44 cellular contexts compared by ENCODE assay signal in genomic region chr22:22516992-22517391, GRCh38. TPM values are rescaled to one million over a fixed set of nuclear protein-coding genes. Genes with fewer than 3 reads are reported as not detected.
"Had no signal": no experiment of that assay in that cellular context is flagged by ENCODE, and none has a peak within 500 bp of the region (broad histone marks: within the 10 kb centered on the region; RNA-seq: fewer than 3 reads in every experiment).

No MANE protein-coding gene starts in this region.

- H3K4me3 ChIP-seq: adrenal gland, ascending aorta, body of pancreas, breast epithelium, cardiac muscle cell had no signal

- H3K27me3 ChIP-seq: adrenal gland, ascending aorta, body of pancreas, breast epithelium, cardiac muscle cell had no signal

- H3K4me1 ChIP-seq: ascending aorta, body of pancreas, breast epithelium had no signal

- H3K36me3 Mint-ChIP-seq: activated naive CD4-positive, alpha-beta T cell treated with anti-CD3 and anti-CD28 coated beads, Interleukin-2, amount 10 ng/mL, durations not matched to agents 7 days and 5 days; activated naive CD4-positive, alpha-beta T cell treated with anti-CD3 and anti-CD28 coated beads, Interleukin-2, amount 50 U/mL, for 24 hours; activated naive CD4-positive, alpha-beta T cell treated with anti-CD3 and anti-CD28 coated beads, Interleukin-2, amount 50 U/mL, for 72 hours; activated naive CD8-positive, alpha-beta T cell; activated naive CD8-positive, alpha-beta T cell treated with anti-CD3 and anti-CD28 coated beads for 36 hours; activated naive CD8-positive, alpha-beta T cell treated with anti-CD3 and anti-CD28 coated beads, Interleukin-2, amount 10 ng/mL, durations not matched to agents 7 days and 5 days; brain had no signal

- H3K9me3 ChIP-seq: adrenal gland, ascending aorta, body of pancreas, breast epithelium had no signal

- FAIRE-seq: astrocyte, bronchial epithelial cell had no signal

- H3K27ac ChIP-seq: adrenal gland, ascending aorta, body of pancreas, brain microvascular endothelial cell, breast epithelium, cardiac muscle cell had no signal

- H3K27ac Mint-ChIP-seq: activated naive CD4-positive, alpha-beta T cell treated with anti-CD3 and anti-CD28 coated beads for 36 hours; activated naive CD4-positive, alpha-beta T cell treated with anti-CD3 and anti-CD28 coated beads, Interleukin-2, amount 10 ng/mL, durations not matched to agents 7 days and 5 days; activated naive CD4-positive, alpha-beta T cell treated with anti-CD3 and anti-CD28 coated beads, Interleukin-2, amount 50 U/mL, for 24 hours; activated naive CD4-positive, alpha-beta T cell treated with anti-CD3 and anti-CD28 coated beads, Interleukin-2, amount 50 U/mL, for 72 hours; activated naive CD8-positive, alpha-beta T cell; activated naive CD8-positive, alpha-beta T cell treated with anti-CD3 and anti-CD28 coated beads for 36 hours; activated naive CD8-positive, alpha-beta T cell treated with anti-CD3 and anti-CD28 coated beads, Interleukin-2, amount 10 ng/mL, durations not matched to agents 7 days and 5 days; activated naive CD8-positive, alpha-beta T cell treated with anti-CD3 and anti-CD28 coated beads, Interleukin-2, amount 50 U/mL, for 24 hours; activated T-cell treated with anti-CD3 and anti-CD28 coated beads, Interleukin-2, amount 50 U/mL, for 24 hours; activated T-cell treated with anti-CD3 and anti-CD28 coated beads, Interleukin-2, amount 50 U/mL, for 72 hours; activated T-helper 1 cell treated with anti-CD3 and anti-CD28 coated beads, Interleukin-12 subunit alpha, Interleukin-12 subunit beta, Interleukin-2, Interleukin-4 antibody, amounts not matched to agents 30 ng/mL and 10 ng/mL and 1 ng/mL, durations not matched to agents 14 hours and 24 hours and 36 hours; activated T-helper 17 cell treated with anti-CD3 and anti-CD28 coated beads, Interleukin-2, amount 50 U/mL, for 72 hours; activated T-helper 2 cell treated with anti-CD3 and anti-CD28 coated beads, Interferon-gamma antibody, Interleukin-2, Interleukin-4, amounts not matched to agents 10 μg/mL and 5 μg/mL and 100 μg/mL, durations not matched to agents 14 hours and 24 hours and 36 hours; brain had no signal

- H3K9me3 Mint-ChIP-seq: activated naive CD4-positive, alpha-beta T cell treated with anti-CD3 and anti-CD28 coated beads for 36 hours; activated naive CD4-positive, alpha-beta T cell treated with anti-CD3 and anti-CD28 coated beads, Interleukin-2, amount 10 ng/mL, durations not matched to agents 7 days and 5 days; activated naive CD4-positive, alpha-beta T cell treated with anti-CD3 and anti-CD28 coated beads, Interleukin-2, amount 50 U/mL, for 24 hours; activated naive CD4-positive, alpha-beta T cell treated with anti-CD3 and anti-CD28 coated beads, Interleukin-2, amount 50 U/mL, for 72 hours; activated naive CD8-positive, alpha-beta T cell treated with anti-CD3 and anti-CD28 coated beads for 36 hours; activated naive CD8-positive, alpha-beta T cell treated with anti-CD3 and anti-CD28 coated beads, Interleukin-2, amount 10 ng/mL, durations not matched to agents 7 days and 5 days; activated naive CD8-positive, alpha-beta T cell treated with anti-CD3 and anti-CD28 coated beads, Interleukin-2, amount 50 U/mL, for 24 hours; activated T-cell treated with anti-CD3 and anti-CD28 coated beads, Interleukin-2, amount 50 U/mL, for 24 hours; activated T-cell treated with anti-CD3 and anti-CD28 coated beads, Interleukin-2, amount 50 U/mL, for 4 hours; activated T-cell treated with anti-CD3 and anti-CD28 coated beads, Interleukin-2, amount 50 U/mL, for 72 hours; activated T-helper 1 cell treated with anti-CD3 and anti-CD28 coated beads, Interleukin-12 subunit alpha, Interleukin-12 subunit beta, Interleukin-2, Interleukin-4 antibody, amounts not matched to agents 30 ng/mL and 10 ng/mL and 1 ng/mL, durations not matched to agents 14 hours and 24 hours and 36 hours; activated T-helper 17 cell treated with anti-CD3 and anti-CD28 coated beads, Interleukin-2, amount 50 U/mL, for 72 hours; activated T-helper 2 cell treated with anti-CD3 and anti-CD28 coated beads, Interferon-gamma antibody, Interleukin-2, Interleukin-4, amounts not matched to agents 10 μg/mL and 5 μg/mL and 100 μg/mL, durations not matched to agents 14 hours and 24 hours and 36 hours; central memory CD8-positive, alpha-beta T cell had no signal

- H3K4me1 Mint-ChIP-seq: activated naive CD4-positive, alpha-beta T cell treated with anti-CD3 and anti-CD28 coated beads, Interleukin-2, amount 10 ng/mL, durations not matched to agents 7 days and 5 days; activated naive CD4-positive, alpha-beta T cell treated with anti-CD3 and anti-CD28 coated beads, Interleukin-2, amount 50 U/mL, for 24 hours; activated naive CD8-positive, alpha-beta T cell treated with anti-CD3 and anti-CD28 coated beads for 36 hours; activated naive CD8-positive, alpha-beta T cell treated with anti-CD3 and anti-CD28 coated beads, Interleukin-2, amount 10 ng/mL, durations not matched to agents 7 days and 5 days; activated naive CD8-positive, alpha-beta T cell treated with anti-CD3 and anti-CD28 coated beads, Interleukin-2, amount 50 U/mL, for 24 hours; activated T-helper 17 cell treated with anti-CD3 and anti-CD28 coated beads, Interleukin-2, amount 50 U/mL, for 72 hours; central memory CD8-positive, alpha-beta T cell had no signal

- DNase-seq: activated effector memory CD4-positive, alpha-beta T cell treated with anti-CD3 and anti-CD28 coated beads, Interleukin-2, amount 50 U/mL, for 16 hours; activated effector memory CD4-positive, alpha-beta T cell treated with Interleukin-2 at 50 U/mL for 16 hours; activated gamma-delta T cell; activated gamma-delta T cell treated with Interleukin-2 at 50 U/mL for 16 hours; activated naive CD4-positive, alpha-beta T cell; activated naive CD4-positive, alpha-beta T cell treated with anti-CD3 and anti-CD28 coated beads for 36 hours; activated naive CD4-positive, alpha-beta T cell treated with anti-CD3 and anti-CD28 coated beads, Interleukin-2, amount 10 ng/mL, durations not matched to agents 7 days and 5 days; activated naive CD4-positive, alpha-beta T cell treated with anti-CD3 and anti-CD28 coated beads, Interleukin-2, amount 50 U/mL, for 16 hours; activated naive CD4-positive, alpha-beta T cell treated with Interleukin-2 at 50 U/mL for 16 hours; activated naive CD8-positive, alpha-beta T cell treated with anti-CD3 and anti-CD28 coated beads for 36 hours; activated naive CD8-positive, alpha-beta T cell treated with anti-CD3 and anti-CD28 coated beads, Interleukin-2, amount 10 ng/mL, durations not matched to agents 7 days and 5 days; activated naive CD8-positive, alpha-beta T cell treated with anti-CD3 and anti-CD28 coated beads, Interleukin-2, amount 50 U/mL, for 24 hours; activated T-cell treated with anti-CD3 and anti-CD28 coated beads, Interleukin-2, amount 50 U/mL, for 1 hour; activated T-cell treated with anti-CD3 and anti-CD28 coated beads, Interleukin-2, amount 50 U/mL, for 24 hours; activated T-cell treated with anti-CD3 and anti-CD28 coated beads, Interleukin-2, amount 50 U/mL, for 4 hours; activated T-cell treated with anti-CD3 and anti-CD28 coated beads, Interleukin-2, amount 50 U/mL, for 48 hours; activated T-cell treated with anti-CD3 and anti-CD28 coated beads, Interleukin-2, amount 50 U/mL, for 72 hours; adrenal gland; amniotic stem cell; amygdala; anterior cingulate cortex; aorta; body of pancreas; brain microvascular endothelial cell; caudate nucleus; central memory CD4-positive, alpha-beta T cell; cerebellar nuclear complex had no signal

- H3K4me3 Mint-ChIP-seq: activated naive CD4-positive, alpha-beta T cell treated with anti-CD3 and anti-CD28 coated beads for 36 hours; activated naive CD4-positive, alpha-beta T cell treated with anti-CD3 and anti-CD28 coated beads, Interleukin-2, amount 10 ng/mL, durations not matched to agents 7 days and 5 days; activated naive CD4-positive, alpha-beta T cell treated with anti-CD3 and anti-CD28 coated beads, Interleukin-2, amount 50 U/mL, for 24 hours; activated naive CD8-positive, alpha-beta T cell; activated naive CD8-positive, alpha-beta T cell treated with anti-CD3 and anti-CD28 coated beads for 36 hours; activated naive CD8-positive, alpha-beta T cell treated with anti-CD3 and anti-CD28 coated beads, Interleukin-2, amount 10 ng/mL, durations not matched to agents 7 days and 5 days; activated naive CD8-positive, alpha-beta T cell treated with anti-CD3 and anti-CD28 coated beads, Interleukin-2, amount 50 U/mL, for 24 hours; activated T-cell treated with anti-CD3 and anti-CD28 coated beads, Interleukin-2, amount 50 U/mL, for 24 hours; activated T-cell treated with anti-CD3 and anti-CD28 coated beads, Interleukin-2, amount 50 U/mL, for 4 hours; activated T-cell treated with anti-CD3 and anti-CD28 coated beads, Interleukin-2, amount 50 U/mL, for 72 hours; activated T-helper 1 cell treated with anti-CD3 and anti-CD28 coated beads, Interleukin-12 subunit alpha, Interleukin-12 subunit beta, Interleukin-2, Interleukin-4 antibody, amounts not matched to agents 30 ng/mL and 10 ng/mL and 1 ng/mL, durations not matched to agents 14 hours and 24 hours and 36 hours; activated T-helper 17 cell treated with anti-CD3 and anti-CD28 coated beads, Interleukin-2, amount 50 U/mL, for 72 hours; brain; central memory CD8-positive, alpha-beta T cell had no signal

- ATAC-seq: activated naive CD4-positive, alpha-beta T cell treated with anti-CD3 and anti-CD28 coated beads, Interleukin-2, amount 50 U/mL, for 72 hours; activated naive CD8-positive, alpha-beta T cell treated with anti-CD3 and anti-CD28 coated beads, Interleukin-2, amount 50 U/mL, for 24 hours; activated T-cell treated with anti-CD3 and anti-CD28 coated beads, Interleukin-2, amount 50 U/mL, for 4 hours; activated T-cell treated with anti-CD3 and anti-CD28 coated beads, Interleukin-2, amount 50 U/mL, for 72 hours; activated T-helper 17 cell treated with anti-CD3 and anti-CD28 coated beads, Interleukin-2, amount 50 U/mL, for 72 hours; body of pancreas had no signal

- H3K36me3 ChIP-seq: adrenal gland, ascending aorta, brain microvascular endothelial cell, breast epithelium, cardiac muscle cell had no signal

RNA-seq across cellular contexts. Expression of gene ZNF280A, which starts 3.1 kb away (rescaled TPM):
- total RNA-seq: activated naive CD4-positive, alpha-beta T cell treated with anti-CD3 and anti-CD28 coated beads for 36 hours; activated naive CD4-positive, alpha-beta T cell treated with anti-CD3 and anti-CD28 coated beads, Interleukin-2, amount 50 U/mL, for 72 hours; activated naive CD8-positive, alpha-beta T cell treated with anti-CD3 and anti-CD28 coated beads for 36 hours; activated naive CD8-positive, alpha-beta T cell treated with anti-CD3 and anti-CD28 coated beads, Interleukin-2, amount 10 ng/mL, durations not matched to agents 7 days and 5 days; activated T-cell treated with anti-CD3 and anti-CD28 coated beads, Interleukin-2, amount 50 U/mL, for 4 hours; activated T-cell treated with anti-CD3 and anti-CD28 coated beads, Interleukin-2, amount 50 U/mL, for 72 hours; activated T-helper 1 cell treated with anti-CD3 and anti-CD28 coated beads, Interleukin-12 subunit alpha, Interleukin-12 subunit beta, Interleukin-2, Interleukin-4 antibody, amounts not matched to agents 30 ng/mL and 10 ng/mL and 1 ng/mL, durations not matched to agents 14 hours and 24 hours and 36 hours; activated T-helper 17 cell treated with anti-CD3 and anti-CD28 coated beads, Interleukin-2, amount 50 U/mL, for 72 hours; activated T-helper 2 cell treated with anti-CD3 and anti-CD28 coated beads, Interferon-gamma antibody, Interleukin-2, Interleukin-4, amounts not matched to agents 10 μg/mL and 5 μg/mL and 100 μg/mL, durations not matched to agents 14 hours and 24 hours and 36 hours; aorta; ascending aorta; body of pancreas; breast epithelium; bronchial epithelial cell; cardiac muscle cell; cardiac septum; cerebellum; chondrocyte had no signal
- polyA plus RNA-seq: adipose tissue, aorta, cardiac muscle cell had no signal

RNA-seq across cellular contexts. Expression of gene ZNF280B, which starts 8.4 kb away (rescaled TPM):
- total RNA-seq: ascending aorta had no signal
- polyA plus RNA-seq: aorta had no signal

RNA-seq across cellular contexts. Expression of gene PRAME, which starts 42.1 kb away (rescaled TPM):
- total RNA-seq: activated naive CD4-positive, alpha-beta T cell treated with anti-CD3 and anti-CD28 coated beads for 36 hours; activated naive CD8-positive, alpha-beta T cell treated with anti-CD3 and anti-CD28 coated beads for 36 hours; activated naive CD8-positive, alpha-beta T cell treated with anti-CD3 and anti-CD28 coated beads, Interleukin-2, amount 10 ng/mL, durations not matched to agents 7 days and 5 days; activated T-helper 1 cell treated with anti-CD3 and anti-CD28 coated beads, Interleukin-12 subunit alpha, Interleukin-12 subunit beta, Interleukin-2, Interleukin-4 antibody, amounts not matched to agents 30 ng/mL and 10 ng/mL and 1 ng/mL, durations not matched to agents 14 hours and 24 hours and 36 hours; activated T-helper 17 cell treated with anti-CD3 and anti-CD28 coated beads, Interleukin-2, amount 50 U/mL, for 72 hours; activated T-helper 2 cell treated with anti-CD3 and anti-CD28 coated beads, Interferon-gamma antibody, Interleukin-2, Interleukin-4, amounts not matched to agents 10 μg/mL and 5 μg/mL and 100 μg/mL, durations not matched to agents 14 hours and 24 hours and 36 hours; aorta; ascending aorta; astrocyte; body of pancreas; bronchial epithelial cell; cardiac muscle cell; cerebellum; chondrocyte had no signal
- polyA plus RNA-seq: aorta, cardiac muscle cell had no signal
